Comparison of ENCODE assay signal across 8 cellular contexts in genomic region chr7:129610709-129611245, GRCh38. TPM values are rescaled to one million over a fixed set of nuclear protein-coding genes. Genes with fewer than 3 reads are reported as not detected.
A peak's percentile ranks its signal among the peaks of the same experiment; 100 is the strongest.
DNase-seq lines count a peak whose midpoint lies in the region; ATAC-seq, FAIRE-seq and TF ChIP-seq lines count a peak whose summit lies in the region.

No MANE protein-coding gene starts in this region.

- FAIRE-seq in GM12892 (lab: Jason Lieb, UNC) = no peak

- peak overlapping the region; percentile 93 to 99 (median 97) for H3K9ac ChIP-seq in skeletal muscle tissue (ENCODE audit: low read depth in 1 of 3, low read length in 3 of 3)

- peaks cover 26% of the 10 kb centered on the region for H3K4me1 Mint-ChIP-seq in WTC11

- peak overlapping the region; percentile 94 for H3K4me3 Mint-ChIP-seq in WTC11

- H3K9me3 Mint-ChIP-seq in WTC11 = no peaks in the 10 kb centered on the region

- ATAC-seq in WTC11 (no peak), GM18868 (IDR thresholded peaks at IDR 0.05; ENCODE audit: unreplicated experiment) (no peak)

- H3K4me3 ChIP-seq in HAP-1 (peak overlapping the region; percentile 66), foreskin fibroblast (ENCODE audit: low read depth in 1 of 2, low read length in 2 of 2) (peak overlapping the region; percentile 92), skeletal muscle tissue (ENCODE audit: low read length in 3 of 3) (peak overlapping the region; percentile 90 to 99 (median 91))

- in situ Hi-C loops in HAP-1 (cut with MboI; ENCODE audit: low sequenced_read_pairs) = no loop called here

- H3K4me1 ChIP-seq in HAP-1 (peaks cover 29% of the 10 kb centered on the region), skeletal muscle tissue (ENCODE audit: control insufficient read depth in 3 of 3, insufficient read depth in 3 of 3, low read length in 3 of 3) (peaks cover 12 to 17% (median 15%) of the 10 kb centered on the region in 3 donors)

- CTCF ChIA-PET in WTC11 (lab: Charles Lee) = no interaction called here

- peak overlapping the region; percentile 91 for H3K27ac Mint-ChIP-seq in WTC11

- no peaks in the 10 kb centered on the region for H3K27me3 Mint-ChIP-seq in WTC11 (ENCODE audit: low read depth)

- peaks cover 17% of the 10 kb centered on the region for H3K36me3 Mint-ChIP-seq in WTC11

- H3K9me3 ChIP-seq in HAP-1 = no peaks in the 10 kb centered on the region
- H3K9me3 ChIP-seq in skeletal muscle tissue (ENCODE audit: control insufficient read depth in 3 of 3, low read length in 3 of 3) = no peaks in the 10 kb centered on the region

- peak overlapping the region; percentile 88 for H3K27ac ChIP-seq in skeletal muscle tissue (ENCODE audit: low read depth, low read length)

- H3K36me3 ChIP-seq in HAP-1 (replicated peaks) (peaks cover 25% of the 10 kb centered on the region), skeletal muscle tissue (ENCODE audit: control insufficient read depth in 3 of 3, insufficient read depth in 3 of 3, low read length in 3 of 3) (peaks cover 0 to 5% (median 0%) of the 10 kb centered on the region in 3 donors)

- no peak for TF ChIP-seq POLR2A in GM12892 (IDR thresholded peaks at IDR 0.05; ENCODE audit: low read depth, low read length)

- DNase-seq in HAP-1 (ENCODE audit: low spot score in 2 of 2) (no peak), WTC11 (ENCODE audit: low spot score) (no peak), foreskin fibroblast (peak in 1 of 2 donors; percentile 20), ecto neural progenitor cell (ENCODE audit: low spot score) (no peak), GM12892 (ENCODE audit: insufficient read length) (no peak), SKM-1 (lab: John Stamatoyannopoulos, UW; ENCODE audit: unreplicated experiment) (no peak)

- POLR2A ChIA-PET in WTC11 (lab: Charles Lee) = interaction anchor here (0.6 kb wide), 1 partner anchor 92 kb away, joined by 3 read pairs; no protein-coding TSS in a partner anchor

- TF ChIP-seq CTCF in WTC11 (IDR thresholded peaks at IDR 0.05) (no peak), foreskin fibroblast (IDR thresholded peaks at IDR 0.05; ENCODE audit: low read depth, low read length) (no peak)

- no peaks in the 10 kb centered on the region for H3K27me3 ChIP-seq in HAP-1 (ENCODE audit: low read depth)
- H3K27me3 ChIP-seq in skeletal muscle tissue (ENCODE audit: control insufficient read depth in 3 of 3, insufficient read depth in 3 of 3, low read length in 3 of 3) = no peaks in the 10 kb centered on the region

TF ChIP-seq in WTC11, 78 proteins besides CTCF, POLR2A, EP300 and RAD21:
- TF ChIP-seq OVOL2 (CRISPR knock-in tag; IDR thresholded peaks at IDR 0.05; ENCODE audit: borderline replicate concordance) = no peak
- no peak for TF ChIP-seq ZNF219 (CRISPR knock-in tag; IDR thresholded peaks at IDR 0.05; ENCODE audit: borderline replicate concordance)
- no peak for TF ChIP-seq ZNF281 (CRISPR knock-in tag; IDR thresholded peaks at IDR 0.05)
TF ChIP-seq in WTC11: peak in this region for 0.

RNA-seq across cellular contexts. Expression of gene NRF1, which starts 0.7 kb away (rescaled TPM):
- total RNA-seq in WTC11 (2021) = 16.4 to 18.3 TPM (median 16.4 TPM) in 3 replicates
- 17.2 TPM for total RNA-seq in skeletal muscle tissue
- 7.6 TPM for polyA plus RNA-seq in GM12892 (2012; ENCODE audit: missing spikeins)
